12 cellular contexts compared by ENCODE assay signal in genomic region chr12:46154221-46154975, GRCh38.
A peak's percentile ranks its signal among the peaks of the same experiment; 100 is the strongest.
DNase-seq lines count a peak whose midpoint lies in the region; ATAC-seq, FAIRE-seq and TF ChIP-seq lines count a peak whose summit lies in the region.
"Had no signal": no experiment of that assay in that cellular context is flagged by ENCODE, and none has a peak within 500 bp of the region (broad histone marks: within the 10 kb centered on the region; RNA-seq: fewer than 3 reads in every experiment).

No MANE protein-coding gene starts in this region.

- H3K4me3 ChIP-seq in SJSA1: no peak overlapping the region
- no peak overlapping the region for H3K4me3 ChIP-seq in fibroblast of mammary gland (ENCODE audit: control insufficient read depth, low read depth, low read length)
- no peak overlapping the region for H3K4me3 ChIP-seq in skeletal muscle cell (ENCODE audit: low read depth, low read length)
- H3K4me3 ChIP-seq: skin epidermis had no signal

- H3K27me3 Mint-ChIP-seq in CD14-positive monocyte (ENCODE audit: low read depth in 3 of 3): peaks cover 0 to 3% (median 0%) of the 10 kb centered on the region in 3 donors

- intact Hi-C loops in CD14-positive monocyte (cut with micrococcal nuclease): loop anchor here in 1 of 2 donors (10.0 kb wide), 1 partner anchor 150 kb away; no protein-coding TSS in a partner anchor

- H3K36me3 ChIP-seq in SJSA1: no peaks in the 10 kb centered on the region

- H3K9me3 Mint-ChIP-seq in CD14-positive monocyte: peaks cover 0 to 10% (median 3%) of the 10 kb centered on the region in 7 donors

- no peaks in the 10 kb centered on the region for H3K27me3 ChIP-seq in SJSA1 (replicated peaks)

- no peak overlapping the region for H3K27ac Mint-ChIP-seq in CD14-positive monocyte

- H3K4me1 Mint-ChIP-seq in CD14-positive monocyte: peaks cover 3% of the 10 kb centered on the region

- ATAC-seq in GM18520 (IDR thresholded peaks at IDR 0.05; ENCODE audit: unreplicated experiment): no peak
- no peak for ATAC-seq in HG03025 (IDR thresholded peaks at IDR 0.05; ENCODE audit: low FRiP score, unreplicated experiment)
- ATAC-seq in activated CD4-positive, CD25-positive, alpha-beta regulatory T cell treated with anti-CD3 and anti-CD28 coated beads, Interleukin-2, amount 50 U/mL, for 24 hours: no peak

- H3K27ac ChIP-seq in SJSA1: peak overlapping the region; percentile 25; the same call in 1 of the 2 replicates

- peaks cover 11% of the 10 kb centered on the region for H3K4me1 ChIP-seq in SJSA1 (replicated peaks)

- peak; percentile 5 for FAIRE-seq in GM18507 (lab: Jason Lieb, UNC)

- H3K9me3 ChIP-seq in SJSA1 (replicated peaks): no peaks in the 10 kb centered on the region

- H3K36me3 Mint-ChIP-seq in CD14-positive monocyte: no peaks in the 10 kb centered on the region

- DNase-seq in GM18507 (ENCODE audit: extremely low spot score, insufficient read length, low read depth) (no peak), SJSA1 (ENCODE audit: low read depth in 1 of 2, low spot score in 2 of 2) (peak in 1 of 2 experiments; percentile 46), fibroblast of mammary gland (ENCODE audit: low read depth) (peak; percentile 87), skeletal muscle cell (ENCODE audit: low read depth) (peak; percentile 34), CD14-positive monocyte (ENCODE audit: low spot score) (no peak)
- DNase-seq: GOT3, NCI-H510A, SIG-M5 had no signal

- H3K4me3 Mint-ChIP-seq in CD14-positive monocyte: no peak overlapping the region

- TF ChIP-seq CTCF in fibroblast of mammary gland (conservative IDR thresholded peaks at IDR 0.05; ENCODE audit: control insufficient read depth, insufficient read depth, low read depth, low read length) (no peak), CD14-positive monocyte (IDR thresholded peaks at IDR 0.05) (no peak)

Comparison
In these comparisons a context has a peak if more than half of its experiments do, and no peak if none do; other contexts are left out.
1. DNase-seq: peak in fibroblast of mammary gland (single experiment) and skeletal muscle cell (single experiment); none in GM18507 (single experiment) and CD14-positive monocyte (single experiment).